ENCODE assay signal across 17 cellular contexts in the genomic region with DNA sequence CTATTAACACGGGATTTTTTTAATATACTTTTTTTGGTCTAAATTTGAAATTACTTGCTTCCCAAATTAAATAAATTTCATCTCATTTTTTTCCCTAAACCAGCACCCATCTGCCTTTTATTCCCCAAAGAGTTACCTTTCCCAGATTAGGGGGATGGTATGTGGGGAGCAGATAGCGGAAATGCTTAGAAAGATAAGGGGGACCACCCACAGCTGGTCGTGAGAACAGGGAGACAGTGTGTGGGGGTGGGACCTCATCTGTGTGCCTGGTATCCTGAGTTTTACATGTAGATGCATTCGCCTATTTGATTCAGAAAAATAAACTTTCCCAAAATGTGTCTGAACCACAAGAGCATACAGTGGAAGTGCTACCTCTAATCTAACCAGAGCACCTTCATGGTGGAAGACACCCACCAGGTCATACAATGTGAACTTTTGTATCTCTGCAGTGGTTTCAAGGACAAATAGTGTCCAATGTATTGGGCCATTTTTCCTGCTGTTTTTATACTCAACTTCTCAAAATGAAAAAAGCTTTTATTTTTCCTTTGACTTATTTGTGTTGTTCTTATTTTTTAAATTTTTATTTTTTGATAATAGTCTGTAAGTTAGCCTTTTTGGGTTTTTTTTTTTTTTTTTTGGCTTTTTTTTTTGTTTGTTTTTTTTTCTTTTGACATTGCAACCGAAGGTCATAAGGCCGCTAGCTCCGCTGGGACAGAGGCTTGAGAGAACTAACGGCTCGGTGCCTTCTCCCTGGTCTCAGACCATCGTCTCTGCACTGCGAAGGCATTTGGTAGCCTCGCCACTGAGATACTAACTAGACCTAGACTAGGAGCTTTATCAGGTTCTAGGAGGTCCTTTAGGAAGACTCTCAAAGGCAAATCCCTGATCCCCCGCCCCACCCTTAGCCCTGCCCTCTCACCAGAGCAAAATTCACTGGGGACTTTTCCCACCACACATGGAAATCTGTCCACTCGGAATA.
DNase-seq lines count a peak whose midpoint lies in the region; ATAC-seq, FAIRE-seq and TF ChIP-seq lines count a peak whose summit lies in the region.
"Had no signal": no experiment of that assay in that cellular context is flagged by ENCODE, and none has a peak within 500 bp of the region (broad histone marks: within the 10 kb centered on the region; RNA-seq: fewer than 3 reads in every experiment).

No MANE protein-coding gene starts in this region.

- H3K27me3 ChIP-seq in H7 (ENCODE audit: control insufficient read depth, insufficient read depth, low read length) (no peaks in the 10 kb centered on the region), mesendoderm (ENCODE audit: insufficient read depth, low read length, poor library complexity) (no peaks in the 10 kb centered on the region)

- no peak overlapping the region for H3K56ac ChIP-seq in mesendoderm (ENCODE audit: low read length)

- H4K5ac ChIP-seq in mesendoderm (ENCODE audit: low read length): no peak overlapping the region

- H2AK5ac ChIP-seq in mesendoderm (ENCODE audit: low read length): no peak overlapping the region

- H3K23ac ChIP-seq in mesendoderm (ENCODE audit: low read length): no peak overlapping the region

- H3K4me1 ChIP-seq in mesendoderm (ENCODE audit: control insufficient read depth, low read depth, low read length): peaks cover 8% of the 10 kb centered on the region

- DNase-seq in H7 (peak; percentile 54), WTC11 (ENCODE audit: low spot score) (no peak), frontal cortex (ENCODE audit: low spot score in 2 of 2) (no peak), mesendoderm (peak; percentile 41), EL (no peak), osteocyte (ENCODE audit: extremely low spot score, unreplicated experiment) (no peak)
- DNase-seq: C1 segment of cervical spinal cord; Calu3; CD4-positive, alpha-beta T cell; DMS 273 treated with DMSO at 0.1 percent for 48 hours; H9 had no signal

- ATAC-seq in WTC11: peak; percentile 67
- no peak for ATAC-seq in HG02571 (IDR thresholded peaks at IDR 0.05; ENCODE audit: unreplicated experiment)
- ATAC-seq: GM12878 had no signal

- H3K4ac ChIP-seq in mesendoderm (ENCODE audit: low read depth, low read length): no peak overlapping the region

- H2BK120ac ChIP-seq in mesendoderm (ENCODE audit: low read depth, low read length): no peak overlapping the region

- CTCF ChIA-PET in WTC11 (lab: Charles Lee): interaction anchor here (0.6 to 2.3 kb wide), 3 partner anchors 173 to 412 kb away, joined by 3 to 8 read pairs (median 4); no protein-coding TSS in a partner anchor

- H3K9me3 Mint-ChIP-seq in WTC11 (no peaks in the 10 kb centered on the region), osteocyte (ENCODE audit: unreplicated experiment) (no peaks in the 10 kb centered on the region)
- H3K9me3 Mint-ChIP-seq: CD4-positive, alpha-beta T cell; H9 had no signal

- H3K36me3 ChIP-seq in H7 (replicated peaks; ENCODE audit: control insufficient read depth, insufficient read depth, low read length) (no peaks in the 10 kb centered on the region), mesendoderm (ENCODE audit: control insufficient read depth, insufficient read depth, low read length) (no peaks in the 10 kb centered on the region)

- no peak overlapping the region for H3K27ac ChIP-seq in mesendoderm (ENCODE audit: low read depth, low read length)

- TF ChIP-seq CTCF in WTC11 (IDR thresholded peaks at IDR 0.05): no peak
- TF ChIP-seq CTCF in osteocyte (IDR thresholded peaks at IDR 0.05): no peak

- H3K18ac ChIP-seq in mesendoderm (ENCODE audit: low read length): no peak overlapping the region

- H3K36me3 Mint-ChIP-seq in WTC11 (no peaks in the 10 kb centered on the region), osteocyte (ENCODE audit: unreplicated experiment) (peaks cover 5% of the 10 kb centered on the region)

- no peaks in the 10 kb centered on the region for H3K79me2 ChIP-seq in mesendoderm (ENCODE audit: control insufficient read depth, insufficient read depth, low read length)

- H3K9ac ChIP-seq in mesendoderm (ENCODE audit: low read length): no peak overlapping the region

- H3K4me3 ChIP-seq in H7 (ENCODE audit: insufficient read depth, low read depth, low read length) (no peak overlapping the region), mesendoderm (ENCODE audit: low read length) (no peak overlapping the region)
- H3K4me3 ChIP-seq: GM12878 had no signal

- peak; percentile 6 for FAIRE-seq in frontal cortex (lab: Jason Lieb, UNC)
- FAIRE-seq: A204.1, GM12878, GM18507, HTR-8/SVneo had no signal

- H2BK5ac ChIP-seq in mesendoderm (ENCODE audit: low read length): no peak overlapping the region

- no peak overlapping the region for H3K27ac Mint-ChIP-seq in WTC11
- no peak overlapping the region for H3K27ac Mint-ChIP-seq in osteocyte (ENCODE audit: unreplicated experiment)
- H3K27ac Mint-ChIP-seq: B cell; CD4-positive, alpha-beta T cell had no signal

- WGBS in mesendoderm (ENCODE audit: extremely low coverage, insufficient coverage, low lambda C conversion rate): no CpG with 5 or more reads among the region's 14 CpGs

- POLR2A ChIA-PET in WTC11 (lab: Charles Lee): no interaction called here

- H3K4me2 ChIP-seq in mesendoderm (ENCODE audit: low read length): no peak overlapping the region

- H4K8ac ChIP-seq in mesendoderm (ENCODE audit: low read depth, low read length): no peak overlapping the region

- H3K4me3 Mint-ChIP-seq in WTC11: no peak overlapping the region
- H3K4me3 Mint-ChIP-seq in osteocyte (ENCODE audit: unreplicated experiment): no peak overlapping the region
- H3K4me3 Mint-ChIP-seq: B cell; CD4-positive, alpha-beta T cell had no signal

- no peak overlapping the region for H2BK15ac ChIP-seq in mesendoderm (replicated peaks; ENCODE audit: low read depth)

- H3K79me1 ChIP-seq in mesendoderm (ENCODE audit: low read length): no peaks in the 10 kb centered on the region

- H3K4me1 Mint-ChIP-seq in WTC11: peaks cover 60% of the 10 kb centered on the region
- H3K4me1 Mint-ChIP-seq in osteocyte (ENCODE audit: unreplicated experiment): peaks cover 3% of the 10 kb centered on the region
- H3K4me1 Mint-ChIP-seq: B cell had no signal

- peaks cover 22% of the 10 kb centered on the region for H3K27me3 Mint-ChIP-seq in WTC11 (ENCODE audit: low read depth)
- no peaks in the 10 kb centered on the region for H3K27me3 Mint-ChIP-seq in osteocyte (ENCODE audit: unreplicated experiment)
- H3K27me3 Mint-ChIP-seq: CD4-positive, alpha-beta T cell had no signal

TF ChIP-seq in WTC11, 78 proteins besides CTCF, POLR2A, EP300 and RAD21 (continues in another document):
- no peak for TF ChIP-seq FOXP4 (CRISPR knock-in tag; IDR thresholded peaks at IDR 0.05)
- no peak for TF ChIP-seq RELA (CRISPR knock-in tag; IDR thresholded peaks at IDR 0.05; ENCODE audit: borderline replicate concordance)
- TF ChIP-seq IRF1 (CRISPR knock-in tag; IDR thresholded peaks at IDR 0.05): no peak
- no peak for TF ChIP-seq IRF2 (CRISPR knock-in tag; IDR thresholded peaks at IDR 0.05; ENCODE audit: borderline replicate concordance, low read depth)
- TF ChIP-seq ZNF425 (CRISPR knock-in tag; conservative IDR thresholded peaks at IDR 0.05): no peak
- TF ChIP-seq EMX1 (CRISPR knock-in tag; IDR thresholded peaks at IDR 0.05): no peak
- no peak for TF ChIP-seq ZNF416 (CRISPR knock-in tag; IDR thresholded peaks at IDR 0.05)
- no peak for TF ChIP-seq ZNF121 (CRISPR knock-in tag; IDR thresholded peaks at IDR 0.05)
- TF ChIP-seq ZNF232 (CRISPR knock-in tag; IDR thresholded peaks at IDR 0.05): no peak

Comparison
In these comparisons a context has a peak if more than half of its experiments do, and no peak if none do; other contexts are left out.
1. DNase-seq: peak in H7 (single experiment) and mesendoderm (single experiment); none in WTC11 (single experiment), frontal cortex (0 of 2), EL (single experiment) and osteocyte (single experiment).